In genomic region chr1:1599919-1600860, GRCh38 we compare ENCODE assay signal across 1 cellular context.
TF ChIP-seq lines count a peak whose summit lies in the region.

FNDC10 (minus strand) TSS chr1:1600135; CDS start chr1:1600015, 120 bp downstream.

TF ChIP-seq in HepG2, 621 proteins besides CTCF, POLR2A, EP300 and RAD21 (continued from another document):
- peak; percentile 42; the same call in 1 of the 2 replicates for TF ChIP-seq ARID4A (CRISPR knock-in tag; IDR thresholded peaks at IDR 0.05; ENCODE audit: borderline replicate concordance)
- no peak for TF ChIP-seq HNRNPUL1 (IDR thresholded peaks at IDR 0.05; ENCODE audit: low read depth, low read length)
- no peak for TF ChIP-seq KMT2A (CRISPR knock-in tag; IDR thresholded peaks at IDR 0.05)
- no peak for TF ChIP-seq KAT8 (CRISPR knock-in tag; IDR thresholded peaks at IDR 0.05)
- TF ChIP-seq HMGA1 (CRISPR knock-in tag; conservative IDR thresholded peaks at IDR 0.05), result no peak
- TF ChIP-seq ZNF674 (CRISPR knock-in tag; IDR thresholded peaks at IDR 0.05; ENCODE audit: low read depth), result no peak
- peak; percentile 57 for TF ChIP-seq ZNF800 (CRISPR knock-in tag; IDR thresholded peaks at IDR 0.05)
- TF ChIP-seq CSRNP1 (CRISPR knock-in tag; IDR thresholded peaks at IDR 0.05), result 0 out of 2 replicates have a peak, but pooled peaks have one; percentile 41
- no peak for TF ChIP-seq KLF11 (CRISPR knock-in tag; IDR thresholded peaks at IDR 0.05)
- TF ChIP-seq, protein P1, sequence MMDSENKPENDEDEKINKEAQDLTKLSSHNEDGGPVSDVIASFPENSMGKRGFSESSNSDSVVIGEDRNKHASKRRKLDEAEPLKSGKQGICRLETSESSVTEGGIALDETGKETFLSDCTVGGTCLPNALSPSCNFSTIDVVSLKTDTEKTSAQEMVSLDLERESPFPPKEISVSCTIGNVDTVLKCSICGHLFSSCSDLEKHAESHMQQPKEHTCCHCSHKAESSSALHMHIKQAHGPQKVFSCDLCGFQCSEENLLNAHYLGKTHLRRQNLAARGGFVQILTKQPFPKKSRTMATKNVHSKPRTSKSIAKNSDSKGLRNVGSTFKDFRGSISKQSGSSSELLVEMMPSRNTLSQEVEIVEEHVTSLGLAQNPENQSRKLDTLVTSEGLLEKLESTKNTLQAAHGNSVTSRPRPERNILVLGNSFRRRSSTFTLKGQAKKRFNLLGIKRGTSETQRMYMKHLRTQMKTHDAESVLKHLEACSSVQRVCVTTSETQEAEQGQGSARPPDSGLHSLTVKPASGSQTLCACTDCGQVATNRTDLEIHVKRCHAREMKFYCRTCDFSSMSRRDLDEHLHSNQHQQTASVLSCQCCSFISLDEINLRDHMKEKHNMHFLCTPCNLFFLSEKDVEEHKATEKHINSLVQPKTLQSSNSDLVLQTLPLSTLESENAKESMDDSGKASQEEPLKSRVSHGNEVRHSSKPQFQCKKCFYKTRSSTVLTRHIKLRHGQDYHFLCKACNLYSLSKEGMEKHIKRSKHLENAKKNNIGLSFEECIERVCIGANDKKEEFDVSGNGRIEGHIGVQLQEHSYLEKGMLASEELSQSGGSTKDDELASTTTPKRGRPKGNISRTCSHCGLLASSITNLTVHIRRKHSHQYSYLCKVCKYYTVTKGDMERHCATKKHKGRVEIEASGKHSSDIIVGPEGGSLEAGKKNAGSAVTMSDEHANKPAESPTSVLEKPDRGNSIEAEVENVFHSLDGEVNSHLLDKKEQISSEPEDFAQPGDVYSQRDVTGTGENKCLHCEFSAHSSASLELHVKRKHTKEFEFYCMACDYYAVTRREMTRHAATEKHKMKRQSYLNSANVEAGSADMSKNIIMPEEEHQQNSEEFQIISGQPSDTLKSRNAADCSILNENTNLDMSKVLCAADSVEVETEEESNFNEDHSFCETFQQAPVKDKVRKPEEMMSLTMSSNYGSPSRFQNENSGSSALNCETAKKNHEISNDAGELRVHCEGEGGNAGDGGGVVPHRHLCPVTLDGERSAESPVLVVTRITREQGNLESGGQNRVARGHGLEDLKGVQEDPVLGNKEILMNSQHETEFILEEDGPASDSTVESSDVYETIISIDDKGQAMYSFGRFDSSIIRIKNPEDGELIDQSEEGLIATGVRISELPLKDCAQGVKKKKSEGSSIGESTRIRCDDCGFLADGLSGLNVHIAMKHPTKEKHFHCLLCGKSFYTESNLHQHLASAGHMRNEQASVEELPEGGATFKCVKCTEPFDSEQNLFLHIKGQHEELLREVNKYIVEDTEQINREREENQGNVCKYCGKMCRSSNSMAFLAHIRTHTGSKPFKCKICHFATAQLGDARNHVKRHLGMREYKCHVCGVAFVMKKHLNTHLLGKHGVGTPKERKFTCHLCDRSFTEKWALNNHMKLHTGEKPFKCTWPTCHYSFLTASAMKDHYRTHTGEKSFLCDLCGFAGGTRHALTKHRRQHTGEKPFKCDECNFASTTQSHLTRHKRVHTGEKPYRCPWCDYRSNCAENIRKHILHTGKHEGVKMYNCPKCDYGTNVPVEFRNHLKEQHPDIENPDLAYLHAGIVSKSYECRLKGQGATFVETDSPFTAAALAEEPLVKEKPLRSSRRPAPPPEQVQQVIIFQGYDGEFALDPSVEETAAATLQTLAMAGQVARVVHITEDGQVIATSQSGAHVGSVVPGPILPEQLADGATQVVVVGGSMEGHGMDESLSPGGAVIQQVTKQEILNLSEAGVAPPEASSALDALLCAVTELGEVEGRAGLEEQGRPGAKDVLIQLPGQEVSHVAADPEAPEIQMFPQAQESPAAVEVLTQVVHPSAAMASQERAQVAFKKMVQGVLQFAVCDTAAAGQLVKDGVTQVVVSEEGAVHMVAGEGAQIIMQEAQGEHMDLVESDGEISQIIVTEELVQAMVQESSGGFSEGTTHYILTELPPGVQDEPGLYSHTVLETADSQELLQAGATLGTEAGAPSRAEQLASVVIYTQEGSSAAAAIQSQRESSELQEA (CRISPR knock-in tag; IDR thresholded peaks at IDR 0.05; ENCODE audit: not compliant biosample characterization), result peak; percentile 16
- no peak for TF ChIP-seq REL (CRISPR knock-in tag; conservative IDR thresholded peaks at IDR 0.05)
- TF ChIP-seq ZNF678 (CRISPR knock-in tag; IDR thresholded peaks at IDR 0.05), result no peak
